22 cellular contexts compared by ENCODE assay signal in genomic region chr1:20724364-20725188, GRCh38. TPM values are rescaled to one million over a fixed set of nuclear protein-coding genes. Genes with fewer than 3 reads are reported as not detected.
DNase-seq lines count a peak whose midpoint lies in the region; ATAC-seq and TF ChIP-seq lines count a peak whose summit lies in the region.
"Had no signal": no experiment of that assay in that cellular context is flagged by ENCODE, and none has a peak within 500 bp of the region (broad histone marks: within the 10 kb centered on the region; RNA-seq: fewer than 3 reads in every experiment).

No MANE protein-coding gene starts in this region.

- no peak overlapping the region for H3K4me3 Mint-ChIP-seq in activated naive CD4-positive, alpha-beta T cell treated with anti-CD3 and anti-CD28 coated beads, Interleukin-2, amount 10 ng/mL, durations not matched to agents 7 days and 5 days
- no peak overlapping the region for H3K4me3 Mint-ChIP-seq in HFFc6
- H3K4me3 Mint-ChIP-seq in endodermal cell, result no peak overlapping the region
- no peak overlapping the region for H3K4me3 Mint-ChIP-seq in naive thymus-derived CD8-positive, alpha-beta T cell
- H3K4me3 Mint-ChIP-seq: stimulated activated memory B cell treated with anti-CD40 and anti-IgM and Interleukin-4, amounts not matched to agents 10 μg/mL and 1 μg/mL and 100 μg/mL, for 72 hours had no signal

- peaks cover 60% of the 10 kb centered on the region for H3K27me3 Mint-ChIP-seq in activated naive CD4-positive, alpha-beta T cell treated with anti-CD3 and anti-CD28 coated beads, Interleukin-2, amount 10 ng/mL, durations not matched to agents 7 days and 5 days
- peaks cover 1% of the 10 kb centered on the region for H3K27me3 Mint-ChIP-seq in HFFc6 (ENCODE audit: insufficient read depth)
- peaks cover 21% of the 10 kb centered on the region for H3K27me3 Mint-ChIP-seq in endodermal cell (ENCODE audit: insufficient read depth)
- H3K27me3 Mint-ChIP-seq in naive thymus-derived CD8-positive, alpha-beta T cell, result peaks cover 2 to 29% (median 8%) of the 10 kb centered on the region in 5 donors

- WGBS in endodermal cell (ENCODE audit: insufficient coverage in 1 of 2, insufficient read length in 1 of 2), 2 experiments, result 93 to 97% methylated on average over 9 to 17 of the region's 17 CpGs
- WGBS in testis, 2 donors, result 87 to 95% methylated on average over 9 to 17 of the region's 17 CpGs

- H3K4me3 ChIP-seq in endodermal cell (ENCODE audit: low read length) (no peak overlapping the region), testis (no peak overlapping the region)
- H3K4me3 ChIP-seq: lung, psoas muscle, SJSA1, uterus had no signal

- H3K27ac ChIP-seq in endodermal cell (ENCODE audit: low read depth, low read length) (no peak overlapping the region), testis (no peak overlapping the region)
- H3K27ac ChIP-seq: psoas muscle, SJSA1, uterus had no signal

- H3K27ac Mint-ChIP-seq in activated naive CD4-positive, alpha-beta T cell treated with anti-CD3 and anti-CD28 coated beads, Interleukin-2, amount 10 ng/mL, durations not matched to agents 7 days and 5 days, result no peak overlapping the region
- H3K27ac Mint-ChIP-seq in HFFc6, result peak overlapping the region; percentile 82
- no peak overlapping the region for H3K27ac Mint-ChIP-seq in endodermal cell
- no peak overlapping the region for H3K27ac Mint-ChIP-seq in naive thymus-derived CD8-positive, alpha-beta T cell
- H3K27ac Mint-ChIP-seq: stimulated activated memory B cell treated with anti-CD40 and anti-IgM and Interleukin-4, amounts not matched to agents 10 μg/mL and 1 μg/mL and 100 μg/mL, for 72 hours had no signal

- H3K4me1 ChIP-seq in endodermal cell (ENCODE audit: control insufficient read depth, insufficient read depth, low read length), result no peaks in the 10 kb centered on the region
- H3K4me1 ChIP-seq in testis, result no peaks in the 10 kb centered on the region
- H3K4me1 ChIP-seq: psoas muscle, uterus had no signal

- intact Hi-C loops in sciatic nerve (cut with DNase I), result no loop called here
- intact Hi-C loops in testis (cut with DNase I; ENCODE audit: low total_unique reads), result no loop called here

- DNase-seq in activated naive CD4-positive, alpha-beta T cell treated with Interleukin-2 at 50 U/mL for 16 hours, result peak; percentile 1
- no peak for DNase-seq in activated naive CD4-positive, alpha-beta T cell treated with anti-CD3 and anti-CD28 coated beads, Interleukin-2, amount 10 ng/mL, durations not matched to agents 7 days and 5 days
- DNase-seq in HFFc6, result no peak
- DNase-seq in endodermal cell, result peak; percentile 26
- DNase-seq in sciatic nerve (ENCODE audit: low spot score), result peak; percentile 46
- no peak for DNase-seq in naive thymus-derived CD8-positive, alpha-beta T cell
- DNase-seq in testis, result no peak
- DNase-seq in stimulated activated CD4-positive, alpha-beta T cell treated with anti-CD3 and anti-CD28 coated beads, Interleukin-12 subunit alpha, Interleukin-12 subunit beta, amount 100 ng/mL, for 4 hours, result no peak
- DNase-seq: activated CD4-positive, alpha-beta T cell treated with anti-CD3 and anti-CD28 coated beads for 4 hours; amniotic stem cell; C1 segment of cervical spinal cord; Kasumi-1; NCI-H1694 treated with DMSO at 0.1 percent for 48 hours; NCI-H526 treated with DMSO at 0.1 percent for 48 hours; small intestine; stimulated activated CD4-positive, alpha-beta T cell treated with anti-CD3 and anti-CD28 coated beads, Interleukin-2, amount 100 ng/mL, for 24 hours; T-helper 2 cell had no signal

- no peak for ATAC-seq in sciatic nerve
- no peak for ATAC-seq in naive thymus-derived CD8-positive, alpha-beta T cell
- ATAC-seq: stimulated activated memory B cell treated with anti-CD40 and anti-IgM and Interleukin-4, amounts not matched to agents 10 μg/mL and 1 μg/mL and 100 μg/mL, for 72 hours had no signal

- H3K9me3 ChIP-seq in endodermal cell (ENCODE audit: control insufficient read depth, low read length) (no peaks in the 10 kb centered on the region), testis (no peaks in the 10 kb centered on the region)
- H3K9me3 ChIP-seq: psoas muscle, SJSA1, uterus had no signal

- POLR2A ChIA-PET in naive thymus-derived CD8-positive, alpha-beta T cell (lab: Charles Lee), result interaction anchor here (0.5 kb wide), 1 partner anchor 51 kb away, joined by 3 read pairs; no protein-coding TSS in a partner anchor

- TF ChIP-seq POLR2A in testis (IDR thresholded peaks at IDR 0.05), result no peak

- H3K36me3 Mint-ChIP-seq in activated naive CD4-positive, alpha-beta T cell treated with anti-CD3 and anti-CD28 coated beads, Interleukin-2, amount 10 ng/mL, durations not matched to agents 7 days and 5 days, result no peaks in the 10 kb centered on the region
- peaks cover 13% of the 10 kb centered on the region for H3K36me3 Mint-ChIP-seq in HFFc6 (ENCODE audit: low read depth)
- H3K36me3 Mint-ChIP-seq in endodermal cell (ENCODE audit: low read depth), result no peaks in the 10 kb centered on the region
- no peaks in the 10 kb centered on the region for H3K36me3 Mint-ChIP-seq in naive thymus-derived CD8-positive, alpha-beta T cell
- H3K36me3 Mint-ChIP-seq: stimulated activated memory B cell treated with anti-CD40 and anti-IgM and Interleukin-4, amounts not matched to agents 10 μg/mL and 1 μg/mL and 100 μg/mL, for 72 hours had no signal

- CTCF ChIA-PET in activated naive CD4-positive, alpha-beta T cell treated with anti-CD3 and anti-CD28 coated beads, Interleukin-2, amount 10 ng/mL, durations not matched to agents 7 days and 5 days (lab: Charles Lee), result no interaction called here

- H3K36me3 ChIP-seq in endodermal cell (ENCODE audit: control insufficient read depth, insufficient read depth, low read length) (no peaks in the 10 kb centered on the region), testis (ENCODE audit: low read depth, missing control alignments) (no peaks in the 10 kb centered on the region)
- H3K36me3 ChIP-seq: SJSA1, uterus had no signal

- TF ChIP-seq CTCF in HFFc6 (IDR thresholded peaks at IDR 0.05) (no peak), endodermal cell (conservative IDR thresholded peaks at IDR 0.05) (no peak), testis (IDR thresholded peaks at IDR 0.05) (no peak)

- no peaks in the 10 kb centered on the region for H3K4me1 Mint-ChIP-seq in activated naive CD4-positive, alpha-beta T cell treated with anti-CD3 and anti-CD28 coated beads, Interleukin-2, amount 10 ng/mL, durations not matched to agents 7 days and 5 days
- H3K4me1 Mint-ChIP-seq in HFFc6 (ENCODE audit: low read depth) (peaks cover 9% of the 10 kb centered on the region), endodermal cell (peaks cover 8% of the 10 kb centered on the region)
- peaks cover 0 to 4% (median under 1%) of the 10 kb centered on the region in 4 donors for H3K4me1 Mint-ChIP-seq in naive thymus-derived CD8-positive, alpha-beta T cell
- H3K4me1 Mint-ChIP-seq: stimulated activated memory B cell treated with anti-CD40 and anti-IgM and Interleukin-4, amounts not matched to agents 10 μg/mL and 1 μg/mL and 100 μg/mL, for 72 hours had no signal

- H3K9ac ChIP-seq in endodermal cell (ENCODE audit: extremely low read depth, low read length, poor library complexity, severe bottlenecking), result no peak overlapping the region

- H3K27me3 ChIP-seq in endodermal cell (ENCODE audit: control insufficient read depth, insufficient read depth, low read length, poor library complexity, severe bottlenecking) (peaks cover 15% of the 10 kb centered on the region), testis (no peaks in the 10 kb centered on the region)
- H3K27me3 ChIP-seq: SJSA1, uterus had no signal

- no peaks in the 10 kb centered on the region for H3K9me3 Mint-ChIP-seq in activated naive CD4-positive, alpha-beta T cell treated with anti-CD3 and anti-CD28 coated beads, Interleukin-2, amount 10 ng/mL, durations not matched to agents 7 days and 5 days
- H3K9me3 Mint-ChIP-seq in HFFc6, result peaks cover 6% of the 10 kb centered on the region
- no peaks in the 10 kb centered on the region for H3K9me3 Mint-ChIP-seq in endodermal cell
- no peaks in the 10 kb centered on the region for H3K9me3 Mint-ChIP-seq in naive thymus-derived CD8-positive, alpha-beta T cell
- H3K9me3 Mint-ChIP-seq: stimulated activated memory B cell treated with anti-CD40 and anti-IgM and Interleukin-4, amounts not matched to agents 10 μg/mL and 1 μg/mL and 100 μg/mL, for 72 hours had no signal

RNA-seq across cellular contexts. Expression of gene KIF17, which starts 6.8 kb away (rescaled TPM):
- total RNA-seq in HFFc6 (2021; fragmentation: NEBNext Ultra II Directional; extraction: Animal tissue kit (Norgen Biotek cat#: 25700)), result 1 to 10 TPM; 5.8 to 8.1 (median 7.4) TPM
- total RNA-seq in endodermal cell, result 1 to 10 TPM; 4.2 to 8.0 TPM
- 7.4 TPM for polyA plus RNA-seq in endodermal cell (2013, experiment 1 of 2)
- 5.7 TPM for polyA plus RNA-seq in endodermal cell (2013, experiment 2 of 2)
- total RNA-seq in sciatic nerve, result 2.4 TPM
- not detected for total RNA-seq in naive thymus-derived CD8-positive, alpha-beta T cell
- polyA plus RNA-seq in naive thymus-derived CD8-positive, alpha-beta T cell, result not detected
- total RNA-seq in testis, result 10 to 100 TPM; 36.1 to 80.2 TPM
- polyA plus RNA-seq in testis (ENCODE audit: insufficient read depth, low read depth, low replicate concordance), result 54.1 TPM

RNA-seq across cellular contexts. Expression of gene SH2D5, which starts 7.9 kb away (rescaled TPM):
- total RNA-seq in HFFc6 (2021; fragmentation: NEBNext Ultra II Directional; extraction: Animal tissue kit (Norgen Biotek cat#: 25700)), result 10 to 100 TPM; 12.0 to 15.9 (median 13.2) TPM
- total RNA-seq in endodermal cell (1 to 10 TPM; 4.0 to 5.0 TPM), sciatic nerve (not detected), testis (1 to 10 TPM; 4.2 to 5.8 TPM)
- 6.6 TPM for polyA plus RNA-seq in endodermal cell (2013, experiment 1 of 2)
- 5.1 TPM for polyA plus RNA-seq in endodermal cell (2013, experiment 2 of 2)
- total RNA-seq in naive thymus-derived CD8-positive, alpha-beta T cell, result not detected
- polyA plus RNA-seq in naive thymus-derived CD8-positive, alpha-beta T cell, result not detected
- 5.1 TPM for polyA plus RNA-seq in testis (ENCODE audit: insufficient read depth, low read depth, low replicate concordance)

Comparison
In these comparisons a context has a peak if more than half of its experiments do, and no peak if none do; other contexts are left out.
1. DNase-seq: peak in activated naive CD4-positive, alpha-beta T cell treated with Interleukin-2 at 50 U/mL for 16 hours (single experiment), endodermal cell (single experiment) and sciatic nerve (single experiment); none in activated naive CD4-positive, alpha-beta T cell treated with anti-CD3 and anti-CD28 coated beads, Interleukin-2, amount 10 ng/mL, durations not matched to agents 7 days and 5 days (single experiment), HFFc6 (single experiment), naive thymus-derived CD8-positive, alpha-beta T cell (0 of 10), testis (single experiment) and stimulated activated CD4-positive, alpha-beta T cell treated with anti-CD3 and anti-CD28 coated beads, Interleukin-12 subunit alpha, Interleukin-12 subunit beta, amount 100 ng/mL, for 4 hours (single experiment).
2. RNA of gene KIF17, which starts 6.8 kb away (total RNA-seq): 36.1 to 80.2 TPM in testis; 4.2 to 8.0 TPM in endodermal cell, 5.8 to 8.1 TPM in HFFc6, 2.4 TPM in sciatic nerve (single experiment) and not detected in naive thymus-derived CD8-positive, alpha-beta T cell; every median in the first group is over 4 times any median in the second.